Comparison of ENCODE assay signal across 12 cellular contexts in genomic region chr17:348692-349425, GRCh38. TPM values are rescaled to one million over a fixed set of nuclear protein-coding genes. Genes with fewer than 3 reads are reported as not detected.
DNase-seq lines count a peak whose midpoint lies in the region; ATAC-seq and TF ChIP-seq lines count a peak whose summit lies in the region.
"Had no signal": no experiment of that assay in that cellular context is flagged by ENCODE, and none has a peak within 500 bp of the region (broad histone marks: within the 10 kb centered on the region; RNA-seq: fewer than 3 reads in every experiment).

No MANE protein-coding gene starts in this region.

- H3K4me2 ChIP-seq in parathyroid adenoma (ENCODE audit: low read length): no peak overlapping the region

- TF ChIP-seq POLR2A in heart left ventricle (IDR thresholded peaks at IDR 0.05): no peak

- H3K4me1 ChIP-seq in heart left ventricle: peaks cover 14 to 61% (median 50%) of the 10 kb centered on the region in 12 donors
- peaks cover 20% of the 10 kb centered on the region for H3K4me1 ChIP-seq in parathyroid adenoma

- peak overlapping the region; percentile 64 to 94 (median 85) for H3K27ac ChIP-seq in heart left ventricle
- H3K27ac ChIP-seq in parathyroid adenoma: peak overlapping the region; percentile 50
- H3K27ac ChIP-seq: cardiac muscle cell had no signal

- CTCF ChIA-PET in Calu3 (lab: Charles Lee): interaction anchor here (0.7 kb wide), 1 partner anchor 11 kb away, joined by 4 read pairs; no protein-coding TSS in a partner anchor

- H3K4me3 ChIP-seq in heart left ventricle (no peak overlapping the region), parathyroid adenoma (ENCODE audit: low read depth, low read length) (no peak overlapping the region)
- H3K4me3 ChIP-seq: cardiac muscle cell had no signal

- DNase-seq in Calu3: peak; percentile 13
- DNase-seq in RPMI7951 (ENCODE audit: low read depth): peak; percentile 11
- peak in 4 of 5 donors; percentile 21 to 62 (median 48) for DNase-seq in heart left ventricle
- no peak for DNase-seq in omental fat pad (ENCODE audit: low spot score)
- no peak for DNase-seq in NCI-H2107 treated with DMSO at 0.1 percent for 48 hours (lab: John Stamatoyannopoulos, UW; ENCODE audit: unreplicated experiment)
- DNase-seq in ACHN: no peak
- DNase-seq: CD4-positive, alpha-beta T cell; MM.1S had no signal

- H3K27ac Mint-ChIP-seq in Calu3 (ENCODE audit: unreplicated experiment): peak overlapping the region; percentile 65
- H3K27ac Mint-ChIP-seq: CD4-positive, alpha-beta T cell; natural killer cell treated with Interleukin-12 subunit alpha and Interleukin-12 subunit beta and Interleukin-15 and Interleukin-18, amount 100 ng/mL, for 72 hours had no signal

- intact Hi-C loops in Calu3 (cut with micrococcal nuclease; ENCODE audit: unreplicated experiment) (no loop called here), heart left ventricle (cut with DNase I) (no loop called here)

- 62 to 67% (median 65%) methylated on average over 12 of the region's 12 CpGs for WGBS in heart left ventricle, 4 donors

- no peak overlapping the region for H2AFZ ChIP-seq in parathyroid adenoma

- H3K9ac ChIP-seq in parathyroid adenoma: no peak overlapping the region

- peaks cover 35% of the 10 kb centered on the region for H3K36me3 Mint-ChIP-seq in Calu3 (ENCODE audit: insufficient read depth, unreplicated experiment)

- BruUV-seq in Calu3 (replicated peaks; lab: Mats Ljungman, UMichigan): no TSS peak

- H3K79me2 ChIP-seq in parathyroid adenoma: peaks cover 4% of the 10 kb centered on the region

- peaks cover 8% of the 10 kb centered on the region for H3K9me3 Mint-ChIP-seq in Calu3 (ENCODE audit: low read depth, unreplicated experiment)

- no peaks in the 10 kb centered on the region for H3K27me3 ChIP-seq in heart left ventricle
- no peaks in the 10 kb centered on the region for H3K27me3 ChIP-seq in parathyroid adenoma (ENCODE audit: control insufficient read depth, insufficient read depth, low read length)
- H3K27me3 ChIP-seq: cardiac muscle cell had no signal

- H3K9me3 ChIP-seq in heart left ventricle (no peaks in the 10 kb centered on the region), parathyroid adenoma (ENCODE audit: control insufficient read depth, low read length) (no peaks in the 10 kb centered on the region)

- H3K4me3 Mint-ChIP-seq in Calu3 (ENCODE audit: low read depth, unreplicated experiment): peak overlapping the region; percentile 1
- H3K4me3 Mint-ChIP-seq: CD4-positive, alpha-beta T cell; natural killer cell treated with Interleukin-12 subunit alpha and Interleukin-12 subunit beta and Interleukin-15 and Interleukin-18, amount 100 ng/mL, for 72 hours had no signal

- ATAC-seq in heart left ventricle: peak; percentile 9 to 55 (median 30)
- ATAC-seq in HG03039 (IDR thresholded peaks at IDR 0.05; ENCODE audit: unreplicated experiment): no peak
- ATAC-seq in omental fat pad (ENCODE audit: low FRiP score): no peak

- peaks cover 52% of the 10 kb centered on the region for H3K4me1 Mint-ChIP-seq in Calu3 (ENCODE audit: low read depth, unreplicated experiment)

- no peaks in the 10 kb centered on the region for H3K27me3 Mint-ChIP-seq in Calu3 (ENCODE audit: unreplicated experiment)
- H3K27me3 Mint-ChIP-seq: CD4-positive, alpha-beta T cell had no signal

- no peaks in the 10 kb centered on the region for H3K36me3 ChIP-seq in heart left ventricle
- H3K36me3 ChIP-seq in parathyroid adenoma (ENCODE audit: control insufficient read depth, insufficient read depth, low read length): no peaks in the 10 kb centered on the region
- H3K36me3 ChIP-seq: cardiac muscle cell had no signal

- in situ Hi-C loops in ACHN (cut with HindIII; ENCODE audit: low pct_ligation_motif_present, low pct_unique_long_range_greater_than_20kb, low sequenced_read_pairs): no loop called here

- TF ChIP-seq CTCF in Calu3 (IDR thresholded peaks at IDR 0.05; ENCODE audit: unreplicated experiment) (no peak), heart left ventricle (IDR thresholded peaks at IDR 0.05) (no peak), parathyroid adenoma (IDR thresholded peaks at IDR 0.05) (no peak), omental fat pad (IDR thresholded peaks at IDR 0.05) (no peak)

RNA-seq across cellular contexts. Expression of gene RPH3AL, which starts 3.7 kb away (rescaled TPM):
- total RNA-seq in Calu3 (2022) (14.1 and 17.9 TPM in 2 replicates), heart left ventricle (1 to 10 TPM; 2.8 to 9.4 (median 6.7) TPM), omental fat pad (10 to 100 TPM; 10.0 to 51.1 (median 25.7) TPM)
- 0.78 and 1.2 TPM in 2 replicates for total RNA-seq in RPMI7951 (2014; rRNA removed; shearing (Covaris generic))
- 1 to 10 TPM; 4.3 to 6.3 TPM for polyA plus RNA-seq in heart left ventricle

Comparison
In these comparisons a context has a peak if more than half of its experiments do, and no peak if none do; other contexts are left out.
1. DNase-seq: peak in Calu3 (single experiment), RPMI7951 (single experiment) and heart left ventricle (4 of 5); none in omental fat pad (single experiment), NCI-H2107 treated with DMSO at 0.1 percent for 48 hours (single experiment) and ACHN (single experiment).
2. ATAC-seq: peak in heart left ventricle (4 of 4); none in HG03039 (single experiment) and omental fat pad (single experiment).